Comparison of ENCODE assay signal across 15 cellular contexts in the genomic region with DNA sequence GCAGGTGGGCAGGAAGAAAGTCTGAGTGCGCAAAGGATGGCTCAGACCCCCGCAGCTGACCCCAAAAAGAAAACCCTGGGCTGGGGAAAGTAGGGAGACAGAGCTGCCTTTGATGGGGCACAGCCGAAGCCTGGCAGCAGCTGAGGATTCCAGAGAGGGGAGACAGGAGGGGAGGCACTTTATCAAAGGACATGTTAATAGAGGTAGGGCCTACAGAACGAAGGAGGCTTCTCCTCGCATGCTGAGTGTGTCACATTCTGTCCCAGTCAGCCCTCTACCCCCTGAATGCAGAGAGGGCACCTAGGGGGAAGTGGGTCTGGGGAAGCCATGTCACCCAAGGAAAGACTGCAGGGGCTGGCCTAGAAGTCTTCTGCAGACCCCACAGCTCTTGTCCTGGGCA. TPM values are rescaled to one million over a fixed set of nuclear protein-coding genes. Genes with fewer than 3 reads are reported as not detected.
"Had no signal": no experiment of that assay in that cellular context is flagged by ENCODE, and none has a peak within 500 bp of the region (broad histone marks: within the 10 kb centered on the region; RNA-seq: fewer than 3 reads in every experiment).

No MANE protein-coding gene starts in this region.

RNA-seq across cellular contexts. Expression of gene RGL4, which starts 18.5 kb away (rescaled TPM):
- total RNA-seq: dermis blood vessel endothelial cell, endothelial cell of umbilical vein, epithelial cell of proximal tubule, fibroblast of lung, foreskin keratinocyte, hepatocyte, left colon, left ventricle myocardium inferior, mammary epithelial cell, osteocyte, renal cortical epithelial cell, right cardiac atrium, suprapubic skin had no signal
- polyA plus RNA-seq: endothelial cell of umbilical vein, fibroblast of lung, foreskin keratinocyte, mammary epithelial cell, neural cell had no signal

RNA-seq across cellular contexts. Expression of gene DRICH1, which starts 40.2 kb away (rescaled TPM):
- total RNA-seq: endothelial cell of umbilical vein, epithelial cell of proximal tubule, fibroblast of lung, hepatocyte, left ventricle myocardium inferior had no signal
- polyA plus RNA-seq: fibroblast of lung; hepatocyte; mammary epithelial cell; naive thymus-derived CD8-positive, alpha-beta T cell had no signal
